In the genomic region with DNA sequence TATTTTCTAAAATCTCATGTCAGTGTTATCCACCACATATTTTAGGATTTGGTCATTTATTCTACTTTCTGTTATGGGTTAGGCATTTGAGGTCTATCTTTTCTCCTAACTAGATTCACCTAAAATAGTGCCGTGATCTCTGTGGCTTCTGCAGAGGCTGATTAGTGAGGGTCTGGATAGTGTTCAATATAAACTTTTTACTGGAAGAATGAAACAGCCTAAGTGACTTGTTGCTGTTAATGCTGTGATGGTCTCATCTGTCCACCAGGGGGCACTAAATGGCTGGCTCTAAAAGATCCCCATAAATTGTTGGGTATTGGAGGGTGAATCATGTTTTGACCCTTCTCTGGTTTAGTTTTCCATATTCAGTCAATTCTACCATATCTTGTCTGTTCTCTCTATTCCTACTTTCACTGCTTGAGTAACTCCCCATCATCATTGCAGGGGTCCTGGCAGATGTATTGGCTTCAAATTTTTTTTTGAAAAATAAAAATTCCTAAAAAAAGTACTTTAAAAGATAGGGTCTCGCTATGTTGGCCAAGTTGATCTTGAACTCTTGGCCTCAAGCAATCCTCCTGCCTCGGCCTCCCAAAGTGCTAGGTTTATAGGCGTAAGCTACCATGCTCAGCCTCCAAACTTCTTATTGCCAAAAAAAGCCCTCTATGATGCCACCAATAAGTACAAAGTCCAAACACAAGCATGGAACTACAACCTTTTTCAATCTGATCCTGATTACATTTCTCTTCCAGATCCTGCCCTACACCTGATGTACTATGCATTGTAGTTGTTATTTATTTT, we compare ENCODE assay signal across 1 cellular context.
TF ChIP-seq lines count a peak whose summit lies in the region.

No MANE protein-coding gene starts in this region.

TF ChIP-seq in HepG2, 621 proteins besides CTCF, POLR2A, EP300 and RAD21 (continued from another document and continues in another):
- TF ChIP-seq, protein P1, sequence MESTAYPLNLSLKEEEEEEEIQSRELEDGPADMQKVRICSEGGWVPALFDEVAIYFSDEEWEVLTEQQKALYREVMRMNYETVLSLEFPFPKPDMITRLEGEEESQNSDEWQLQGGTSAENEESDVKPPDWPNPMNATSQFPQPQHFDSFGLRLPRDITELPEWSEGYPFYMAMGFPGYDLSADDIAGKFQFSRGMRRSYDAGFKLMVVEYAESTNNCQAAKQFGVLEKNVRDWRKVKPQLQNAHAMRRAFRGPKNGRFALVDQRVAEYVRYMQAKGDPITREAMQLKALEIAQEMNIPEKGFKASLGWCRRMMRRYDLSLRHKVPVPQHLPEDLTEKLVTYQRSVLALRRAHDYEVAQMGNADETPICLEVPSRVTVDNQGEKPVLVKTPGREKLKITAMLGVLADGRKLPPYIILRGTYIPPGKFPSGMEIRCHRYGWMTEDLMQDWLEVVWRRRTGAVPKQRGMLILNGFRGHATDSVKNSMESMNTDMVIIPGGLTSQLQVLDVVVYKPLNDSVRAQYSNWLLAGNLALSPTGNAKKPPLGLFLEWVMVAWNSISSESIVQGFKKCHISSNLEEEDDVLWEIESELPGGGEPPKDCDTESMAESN (CRISPR knock-in tag; conservative IDR thresholded peaks at IDR 0.05), result peak; percentile 89
- TF ChIP-seq, protein P2, sequence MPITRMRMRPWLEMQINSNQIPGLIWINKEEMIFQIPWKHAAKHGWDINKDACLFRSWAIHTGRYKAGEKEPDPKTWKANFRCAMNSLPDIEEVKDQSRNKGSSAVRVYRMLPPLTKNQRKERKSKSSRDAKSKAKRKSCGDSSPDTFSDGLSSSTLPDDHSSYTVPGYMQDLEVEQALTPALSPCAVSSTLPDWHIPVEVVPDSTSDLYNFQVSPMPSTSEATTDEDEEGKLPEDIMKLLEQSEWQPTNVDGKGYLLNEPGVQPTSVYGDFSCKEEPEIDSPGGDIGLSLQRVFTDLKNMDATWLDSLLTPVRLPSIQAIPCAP (CRISPR knock-in tag; IDR thresholded peaks at IDR 0.05; ENCODE audit: low read depth), result no peak
- TF ChIP-seq ATM (IDR thresholded peaks at IDR 0.05; ENCODE audit: borderline replicate concordance), result no peak
- no peak for TF ChIP-seq JUN (CRISPR knock-in tag; IDR thresholded peaks at IDR 0.05)
- no peak for TF ChIP-seq MTA3 (CRISPR knock-in tag; IDR thresholded peaks at IDR 0.05)
- TF ChIP-seq ZNF101 (CRISPR knock-in tag; IDR thresholded peaks at IDR 0.05; ENCODE audit: borderline replicate concordance, low read depth), result no peak
- TF ChIP-seq, protein P3, sequence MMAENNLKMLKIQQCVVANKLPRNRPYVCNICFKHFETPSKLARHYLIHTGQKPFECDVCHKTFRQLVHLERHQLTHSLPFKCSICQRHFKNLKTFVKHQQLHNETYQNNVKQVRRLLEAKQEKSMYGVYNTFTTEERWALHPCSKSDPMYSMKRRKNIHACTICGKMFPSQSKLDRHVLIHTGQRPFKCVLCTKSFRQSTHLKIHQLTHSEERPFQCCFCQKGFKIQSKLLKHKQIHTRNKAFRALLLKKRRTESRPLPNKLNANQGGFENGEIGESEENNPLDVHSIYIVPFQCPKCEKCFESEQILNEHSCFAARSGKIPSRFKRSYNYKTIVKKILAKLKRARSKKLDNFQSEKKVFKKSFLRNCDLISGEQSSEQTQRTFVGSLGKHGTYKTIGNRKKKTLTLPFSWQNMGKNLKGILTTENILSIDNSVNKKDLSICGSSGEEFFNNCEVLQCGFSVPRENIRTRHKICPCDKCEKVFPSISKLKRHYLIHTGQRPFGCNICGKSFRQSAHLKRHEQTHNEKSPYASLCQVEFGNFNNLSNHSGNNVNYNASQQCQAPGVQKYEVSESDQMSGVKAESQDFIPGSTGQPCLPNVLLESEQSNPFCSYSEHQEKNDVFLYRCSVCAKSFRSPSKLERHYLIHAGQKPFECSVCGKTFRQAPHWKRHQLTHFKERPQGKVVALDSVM (CRISPR knock-in tag; IDR thresholded peaks at IDR 0.05), result no peak
- TF ChIP-seq ZNF224 (CRISPR knock-in tag; IDR thresholded peaks at IDR 0.05), result no peak
- no peak for TF ChIP-seq HNRNPH1 (optimal IDR thresholded peaks at IDR 0.05; ENCODE audit: low read depth, low read length)
- TF ChIP-seq TEAD3 (CRISPR knock-in tag; optimal IDR thresholded peaks at IDR 0.05; ENCODE audit: borderline replicate concordance), result no peak
- TF ChIP-seq RCOR2 (CRISPR knock-in tag; IDR thresholded peaks at IDR 0.05), result no peak
- TF ChIP-seq ZNF75D (CRISPR knock-in tag; IDR thresholded peaks at IDR 0.05; ENCODE audit: borderline replicate concordance), result no peak
- TF ChIP-seq LCORL (IDR thresholded peaks at IDR 0.05), result peak; percentile 32; the same call in 1 of the 2 replicates
- TF ChIP-seq LCORL (CRISPR knock-in tag; IDR thresholded peaks at IDR 0.05), result peak; percentile 69; the same call in 1 of the 2 replicates
- TF ChIP-seq ZNF235 (CRISPR knock-in tag; IDR thresholded peaks at IDR 0.05; ENCODE audit: borderline replicate concordance), result no peak
- peak; percentile 72 for TF ChIP-seq IKZF4 (CRISPR knock-in tag; IDR thresholded peaks at IDR 0.05; ENCODE audit: borderline replicate concordance, low read depth, not compliant biosample characterization)
- no peak for TF ChIP-seq CBX2 (IDR thresholded peaks at IDR 0.05; ENCODE audit: low read depth, low read length)
- TF ChIP-seq CBX2 (CRISPR knock-in tag; IDR thresholded peaks at IDR 0.05; ENCODE audit: low read depth), result 0 out of 2 replicates have a peak, but pooled peaks have one; percentile 19
- TF ChIP-seq, protein P4, sequence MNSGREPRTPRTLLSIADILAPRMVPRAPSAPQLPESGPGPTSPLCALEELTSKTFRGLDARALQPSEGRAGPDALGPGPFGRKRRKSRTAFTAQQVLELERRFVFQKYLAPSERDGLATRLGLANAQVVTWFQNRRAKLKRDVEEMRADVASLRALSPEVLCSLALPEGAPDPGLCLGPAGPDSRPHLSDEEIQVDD (CRISPR knock-in tag; IDR thresholded peaks at IDR 0.05; ENCODE audit: borderline replicate concordance), result no peak
- TF ChIP-seq, protein P5, sequence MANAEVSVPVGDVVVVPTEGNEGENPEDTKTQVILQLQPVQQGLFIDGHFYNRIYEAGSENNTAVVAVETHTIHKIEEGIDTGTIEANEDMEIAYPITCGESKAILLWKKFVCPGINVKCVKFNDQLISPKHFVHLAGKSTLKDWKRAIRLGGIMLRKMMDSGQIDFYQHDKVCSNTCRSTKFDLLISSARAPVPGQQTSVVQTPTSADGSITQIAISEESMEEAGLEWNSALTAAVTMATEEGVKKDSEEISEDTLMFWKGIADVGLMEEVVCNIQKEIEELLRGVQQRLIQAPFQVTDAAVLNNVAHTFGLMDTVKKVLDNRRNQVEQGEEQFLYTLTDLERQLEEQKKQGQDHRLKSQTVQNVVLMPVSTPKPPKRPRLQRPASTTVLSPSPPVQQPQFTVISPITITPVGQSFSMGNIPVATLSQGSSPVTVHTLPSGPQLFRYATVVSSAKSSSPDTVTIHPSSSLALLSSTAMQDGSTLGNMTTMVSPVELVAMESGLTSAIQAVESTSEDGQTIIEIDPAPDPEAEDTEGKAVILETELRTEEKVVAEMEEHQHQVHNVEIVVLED (CRISPR knock-in tag; IDR thresholded peaks at IDR 0.05; ENCODE audit: borderline replicate concordance), result no peak
- no peak for TF ChIP-seq ZSCAN21 (CRISPR knock-in tag; IDR thresholded peaks at IDR 0.05; ENCODE audit: borderline replicate concordance)
- TF ChIP-seq FOXJ3 (CRISPR knock-in tag; IDR thresholded peaks at IDR 0.05; ENCODE audit: borderline replicate concordance), result no peak
- TF ChIP-seq KLF9 (CRISPR knock-in tag; IDR thresholded peaks at IDR 0.05; ENCODE audit: low read depth), result 0 out of 2 replicates have a peak, but pooled peaks have one; percentile 58
- peak; percentile 87; the same call in 1 of the 2 replicates for TF ChIP-seq ZNF136 (CRISPR knock-in tag; IDR thresholded peaks at IDR 0.05; ENCODE audit: low read depth)
- TF ChIP-seq SIN3A (IDR thresholded peaks at IDR 0.05; ENCODE audit: borderline replicate concordance, low read depth, low read length), result no peak
- TF ChIP-seq ZNF432 (CRISPR knock-in tag; IDR thresholded peaks at IDR 0.05; ENCODE audit: borderline replicate concordance), result no peak
- TF ChIP-seq, protein P6, sequence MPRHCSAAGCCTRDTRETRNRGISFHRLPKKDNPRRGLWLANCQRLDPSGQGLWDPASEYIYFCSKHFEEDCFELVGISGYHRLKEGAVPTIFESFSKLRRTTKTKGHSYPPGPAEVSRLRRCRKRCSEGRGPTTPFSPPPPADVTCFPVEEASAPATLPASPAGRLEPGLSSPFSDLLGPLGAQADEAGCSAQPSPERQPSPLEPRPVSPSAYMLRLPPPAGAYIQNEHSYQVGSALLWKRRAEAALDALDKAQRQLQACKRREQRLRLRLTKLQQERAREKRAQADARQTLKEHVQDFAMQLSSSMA (CRISPR knock-in tag; IDR thresholded peaks at IDR 0.05), result no peak
- no peak for TF ChIP-seq ZNF530 (CRISPR knock-in tag; IDR thresholded peaks at IDR 0.05; ENCODE audit: low read depth)
- TF ChIP-seq ZNF577 (CRISPR knock-in tag; IDR thresholded peaks at IDR 0.05; ENCODE audit: borderline replicate concordance, low read depth), result no peak
- no peak for TF ChIP-seq ZNF124 (CRISPR knock-in tag; IDR thresholded peaks at IDR 0.05)
- TF ChIP-seq, protein P7, sequence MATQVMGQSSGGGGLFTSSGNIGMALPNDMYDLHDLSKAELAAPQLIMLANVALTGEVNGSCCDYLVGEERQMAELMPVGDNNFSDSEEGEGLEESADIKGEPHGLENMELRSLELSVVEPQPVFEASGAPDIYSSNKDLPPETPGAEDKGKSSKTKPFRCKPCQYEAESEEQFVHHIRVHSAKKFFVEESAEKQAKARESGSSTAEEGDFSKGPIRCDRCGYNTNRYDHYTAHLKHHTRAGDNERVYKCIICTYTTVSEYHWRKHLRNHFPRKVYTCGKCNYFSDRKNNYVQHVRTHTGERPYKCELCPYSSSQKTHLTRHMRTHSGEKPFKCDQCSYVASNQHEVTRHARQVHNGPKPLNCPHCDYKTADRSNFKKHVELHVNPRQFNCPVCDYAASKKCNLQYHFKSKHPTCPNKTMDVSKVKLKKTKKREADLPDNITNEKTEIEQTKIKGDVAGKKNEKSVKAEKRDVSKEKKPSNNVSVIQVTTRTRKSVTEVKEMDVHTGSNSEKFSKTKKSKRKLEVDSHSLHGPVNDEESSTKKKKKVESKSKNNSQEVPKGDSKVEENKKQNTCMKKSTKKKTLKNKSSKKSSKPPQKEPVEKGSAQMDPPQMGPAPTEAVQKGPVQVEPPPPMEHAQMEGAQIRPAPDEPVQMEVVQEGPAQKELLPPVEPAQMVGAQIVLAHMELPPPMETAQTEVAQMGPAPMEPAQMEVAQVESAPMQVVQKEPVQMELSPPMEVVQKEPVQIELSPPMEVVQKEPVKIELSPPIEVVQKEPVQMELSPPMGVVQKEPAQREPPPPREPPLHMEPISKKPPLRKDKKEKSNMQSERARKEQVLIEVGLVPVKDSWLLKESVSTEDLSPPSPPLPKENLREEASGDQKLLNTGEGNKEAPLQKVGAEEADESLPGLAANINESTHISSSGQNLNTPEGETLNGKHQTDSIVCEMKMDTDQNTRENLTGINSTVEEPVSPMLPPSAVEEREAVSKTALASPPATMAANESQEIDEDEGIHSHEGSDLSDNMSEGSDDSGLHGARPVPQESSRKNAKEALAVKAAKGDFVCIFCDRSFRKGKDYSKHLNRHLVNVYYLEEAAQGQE (IDR thresholded peaks at IDR 0.05; ENCODE audit: borderline replicate concordance in 1 of 2, low read depth in 1 of 2, low read length in 2 of 2), result no peak
- TF ChIP-seq, protein P8, sequence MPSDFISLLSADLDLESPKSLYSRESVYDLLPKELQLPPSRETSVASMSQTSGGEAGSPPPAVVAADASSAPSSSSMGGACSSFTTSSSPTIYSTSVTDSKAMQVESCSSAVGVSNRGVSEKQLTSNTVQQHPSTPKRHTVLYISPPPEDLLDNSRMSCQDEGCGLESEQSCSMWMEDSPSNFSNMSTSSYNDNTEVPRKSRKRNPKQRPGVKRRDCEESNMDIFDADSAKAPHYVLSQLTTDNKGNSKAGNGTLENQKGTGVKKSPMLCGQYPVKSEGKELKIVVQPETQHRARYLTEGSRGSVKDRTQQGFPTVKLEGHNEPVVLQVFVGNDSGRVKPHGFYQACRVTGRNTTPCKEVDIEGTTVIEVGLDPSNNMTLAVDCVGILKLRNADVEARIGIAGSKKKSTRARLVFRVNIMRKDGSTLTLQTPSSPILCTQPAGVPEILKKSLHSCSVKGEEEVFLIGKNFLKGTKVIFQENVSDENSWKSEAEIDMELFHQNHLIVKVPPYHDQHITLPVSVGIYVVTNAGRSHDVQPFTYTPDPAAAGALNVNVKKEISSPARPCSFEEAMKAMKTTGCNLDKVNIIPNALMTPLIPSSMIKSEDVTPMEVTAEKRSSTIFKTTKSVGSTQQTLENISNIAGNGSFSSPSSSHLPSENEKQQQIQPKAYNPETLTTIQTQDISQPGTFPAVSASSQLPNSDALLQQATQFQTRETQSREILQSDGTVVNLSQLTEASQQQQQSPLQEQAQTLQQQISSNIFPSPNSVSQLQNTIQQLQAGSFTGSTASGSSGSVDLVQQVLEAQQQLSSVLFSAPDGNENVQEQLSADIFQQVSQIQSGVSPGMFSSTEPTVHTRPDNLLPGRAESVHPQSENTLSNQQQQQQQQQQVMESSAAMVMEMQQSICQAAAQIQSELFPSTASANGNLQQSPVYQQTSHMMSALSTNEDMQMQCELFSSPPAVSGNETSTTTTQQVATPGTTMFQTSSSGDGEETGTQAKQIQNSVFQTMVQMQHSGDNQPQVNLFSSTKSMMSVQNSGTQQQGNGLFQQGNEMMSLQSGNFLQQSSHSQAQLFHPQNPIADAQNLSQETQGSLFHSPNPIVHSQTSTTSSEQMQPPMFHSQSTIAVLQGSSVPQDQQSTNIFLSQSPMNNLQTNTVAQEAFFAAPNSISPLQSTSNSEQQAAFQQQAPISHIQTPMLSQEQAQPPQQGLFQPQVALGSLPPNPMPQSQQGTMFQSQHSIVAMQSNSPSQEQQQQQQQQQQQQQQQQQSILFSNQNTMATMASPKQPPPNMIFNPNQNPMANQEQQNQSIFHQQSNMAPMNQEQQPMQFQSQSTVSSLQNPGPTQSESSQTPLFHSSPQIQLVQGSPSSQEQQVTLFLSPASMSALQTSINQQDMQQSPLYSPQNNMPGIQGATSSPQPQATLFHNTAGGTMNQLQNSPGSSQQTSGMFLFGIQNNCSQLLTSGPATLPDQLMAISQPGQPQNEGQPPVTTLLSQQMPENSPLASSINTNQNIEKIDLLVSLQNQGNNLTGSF (CRISPR knock-in tag; IDR thresholded peaks at IDR 0.05), result no peak
- TF ChIP-seq, protein P9, sequence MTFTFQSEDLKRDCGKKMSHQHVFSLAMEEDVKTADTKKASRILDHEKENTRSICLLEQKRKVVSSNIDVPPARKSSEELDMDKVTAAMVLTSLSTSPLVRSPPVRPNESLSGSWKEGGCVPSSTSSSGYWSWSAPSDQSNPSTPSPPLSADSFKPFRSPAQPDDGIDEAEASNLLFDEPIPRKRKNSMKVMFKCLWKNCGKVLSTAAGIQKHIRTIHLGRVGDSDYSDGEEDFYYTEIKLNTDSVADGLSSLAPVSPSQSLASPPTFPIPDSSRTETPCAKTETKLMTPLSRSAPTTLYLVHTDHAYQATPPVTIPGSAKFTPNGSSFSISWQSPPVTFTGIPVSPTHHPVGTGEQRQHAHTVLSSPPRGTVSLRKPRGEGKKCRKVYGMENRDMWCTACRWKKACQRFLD (CRISPR knock-in tag; IDR thresholded peaks at IDR 0.05; ENCODE audit: borderline replicate concordance), result no peak
- TF ChIP-seq FOXA1 (IDR thresholded peaks at IDR 0.05), result no peak
- no peak for TF ChIP-seq FOXA1 (CRISPR knock-in tag; IDR thresholded peaks at IDR 0.05)
- TF ChIP-seq, protein P10, sequence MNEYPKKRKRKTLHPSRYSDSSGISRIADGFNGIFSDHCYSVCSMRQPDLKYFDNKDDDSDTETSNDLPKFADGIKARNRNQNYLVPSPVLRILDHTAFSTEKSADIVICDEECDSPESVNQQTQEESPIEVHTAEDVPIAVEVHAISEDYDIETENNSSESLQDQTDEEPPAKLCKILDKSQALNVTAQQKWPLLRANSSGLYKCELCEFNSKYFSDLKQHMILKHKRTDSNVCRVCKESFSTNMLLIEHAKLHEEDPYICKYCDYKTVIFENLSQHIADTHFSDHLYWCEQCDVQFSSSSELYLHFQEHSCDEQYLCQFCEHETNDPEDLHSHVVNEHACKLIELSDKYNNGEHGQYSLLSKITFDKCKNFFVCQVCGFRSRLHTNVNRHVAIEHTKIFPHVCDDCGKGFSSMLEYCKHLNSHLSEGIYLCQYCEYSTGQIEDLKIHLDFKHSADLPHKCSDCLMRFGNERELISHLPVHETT (CRISPR knock-in tag; conservative IDR thresholded peaks at IDR 0.05), result no peak
